ENCODE assay signal across 22 cellular contexts in genomic region chr2:230898661-230899091, GRCh38. TPM values are rescaled to one million over a fixed set of nuclear protein-coding genes. Genes with fewer than 3 reads are reported as not detected.
DNase-seq lines count a peak whose midpoint lies in the region; ATAC-seq and TF ChIP-seq lines count a peak whose summit lies in the region.
"Had no signal": no experiment of that assay in that cellular context is flagged by ENCODE, and none has a peak within 500 bp of the region (broad histone marks: within the 10 kb centered on the region; RNA-seq: fewer than 3 reads in every experiment).

No MANE protein-coding gene starts in this region.

- H3K27ac ChIP-seq in endodermal cell (ENCODE audit: low read depth, low read length): peak overlapping the region; percentile 89
- no peak overlapping the region for H3K27ac ChIP-seq in lower lobe of right lung
- H3K27ac ChIP-seq: adrenal gland; BLaER1 treated with 17β-estradiol and CSF1 and Interleukin-3, amounts not matched to agents 10 nM and 100 nM; psoas muscle had no signal

- no peak for ATAC-seq in activated naive CD8-positive, alpha-beta T cell treated with anti-CD3 and anti-CD28 coated beads, Interleukin-2, amount 50 U/mL, for 24 hours
- ATAC-seq in lower lobe of right lung: no peak
- ATAC-seq: naive thymus-derived CD8-positive, alpha-beta T cell; psoas muscle had no signal

- peak; percentile 1 for DNase-seq in activated naive CD8-positive, alpha-beta T cell treated with anti-CD3 and anti-CD28 coated beads, Interleukin-2, amount 50 U/mL, for 24 hours
- DNase-seq in activated naive CD8-positive, alpha-beta T cell treated with anti-CD3 and anti-CD28 coated beads for 36 hours: no peak
- DNase-seq in endodermal cell (peak; percentile 33), neural crest cell (ENCODE audit: low read depth, low spot score) (no peak), lower lobe of right lung (no peak), GM20000 (ENCODE audit: low spot score) (no peak), NCI-H2081 treated with DMSO at 0.1 percent for 48 hours (lab: John Stamatoyannopoulos, UW) (no peak), Caco-2 (no peak)
- DNase-seq: NCI-H1092 treated with DMSO at 0.1 percent for 48 hours; NCI-H2107; NCI-H524 treated with DMSO at 0.1 percent for 48 hours; psoas muscle; small intestine; stimulated activated CD4-positive, alpha-beta T cell treated with anti-CD3 and anti-CD28 coated beads, Interleukin-2, amount 100 ng/mL, for 48 hours; T-helper 9 cell had no signal

- POLR2A ChIA-PET in Caco-2 (lab: Charles Lee): no interaction called here

- no peaks in the 10 kb centered on the region for H3K9me3 Mint-ChIP-seq in activated naive CD8-positive, alpha-beta T cell treated with anti-CD3 and anti-CD28 coated beads, Interleukin-2, amount 50 U/mL, for 24 hours
- H3K9me3 Mint-ChIP-seq in activated naive CD8-positive, alpha-beta T cell treated with anti-CD3 and anti-CD28 coated beads for 36 hours: no peaks in the 10 kb centered on the region
- no peaks in the 10 kb centered on the region for H3K9me3 Mint-ChIP-seq in endodermal cell
- no peaks in the 10 kb centered on the region for H3K9me3 Mint-ChIP-seq in neural crest cell
- H3K9me3 Mint-ChIP-seq in Caco-2 (ENCODE audit: unreplicated experiment): no peaks in the 10 kb centered on the region
- H3K9me3 Mint-ChIP-seq: activated B cell treated with CpG ODN at 0.5 μM for 24 hours; memory B cell; naive thymus-derived CD8-positive, alpha-beta T cell had no signal

- no peak overlapping the region for H3K9ac ChIP-seq in endodermal cell (ENCODE audit: extremely low read depth, low read length, poor library complexity, severe bottlenecking)
- H3K9ac ChIP-seq: SK-N-SH had no signal

- H3K4me1 ChIP-seq in endodermal cell (ENCODE audit: control insufficient read depth, insufficient read depth, low read length): peaks cover 4% of the 10 kb centered on the region
- H3K4me1 ChIP-seq in lower lobe of right lung: no peaks in the 10 kb centered on the region
- peaks cover 15% of the 10 kb centered on the region for H3K4me1 ChIP-seq in Caco-2
- H3K4me1 ChIP-seq: adrenal gland, psoas muscle had no signal

- H3K4me3 Mint-ChIP-seq in activated naive CD8-positive, alpha-beta T cell treated with anti-CD3 and anti-CD28 coated beads, Interleukin-2, amount 50 U/mL, for 24 hours: no peak overlapping the region
- no peak overlapping the region for H3K4me3 Mint-ChIP-seq in activated naive CD8-positive, alpha-beta T cell treated with anti-CD3 and anti-CD28 coated beads for 36 hours
- no peak overlapping the region for H3K4me3 Mint-ChIP-seq in endodermal cell
- no peak overlapping the region for H3K4me3 Mint-ChIP-seq in neural crest cell
- H3K4me3 Mint-ChIP-seq in Caco-2 (ENCODE audit: unreplicated experiment): no peak overlapping the region
- H3K4me3 Mint-ChIP-seq: activated B cell treated with CpG ODN at 0.5 μM for 24 hours; memory B cell; naive thymus-derived CD8-positive, alpha-beta T cell had no signal

- H3K27ac Mint-ChIP-seq in activated naive CD8-positive, alpha-beta T cell treated with anti-CD3 and anti-CD28 coated beads, Interleukin-2, amount 50 U/mL, for 24 hours: no peak overlapping the region
- H3K27ac Mint-ChIP-seq in activated naive CD8-positive, alpha-beta T cell treated with anti-CD3 and anti-CD28 coated beads for 36 hours: no peak overlapping the region
- H3K27ac Mint-ChIP-seq in endodermal cell (no peak overlapping the region), neural crest cell (ENCODE audit: unreplicated experiment) (peak overlapping the region; percentile 93), Caco-2 (ENCODE audit: unreplicated experiment) (no peak overlapping the region)
- H3K27ac Mint-ChIP-seq: activated B cell treated with CpG ODN at 0.5 μM for 24 hours; memory B cell; naive thymus-derived CD8-positive, alpha-beta T cell had no signal

- H3K27me3 Mint-ChIP-seq in activated naive CD8-positive, alpha-beta T cell treated with anti-CD3 and anti-CD28 coated beads, Interleukin-2, amount 50 U/mL, for 24 hours: peaks cover 11% of the 10 kb centered on the region
- H3K27me3 Mint-ChIP-seq in activated naive CD8-positive, alpha-beta T cell treated with anti-CD3 and anti-CD28 coated beads for 36 hours: no peaks in the 10 kb centered on the region
- H3K27me3 Mint-ChIP-seq in endodermal cell (ENCODE audit: insufficient read depth) (peaks cover 6% of the 10 kb centered on the region), neural crest cell (ENCODE audit: low read depth) (no peaks in the 10 kb centered on the region), Caco-2 (ENCODE audit: insufficient read depth, unreplicated experiment) (no peaks in the 10 kb centered on the region)
- H3K27me3 Mint-ChIP-seq: activated B cell treated with CpG ODN at 0.5 μM for 24 hours, memory B cell had no signal

- CTCF ChIA-PET in Caco-2 (lab: Charles Lee): no interaction called here

- peaks cover 60% of the 10 kb centered on the region for H3K4me1 Mint-ChIP-seq in activated naive CD8-positive, alpha-beta T cell treated with anti-CD3 and anti-CD28 coated beads, Interleukin-2, amount 50 U/mL, for 24 hours
- peaks cover 47% of the 10 kb centered on the region for H3K4me1 Mint-ChIP-seq in activated naive CD8-positive, alpha-beta T cell treated with anti-CD3 and anti-CD28 coated beads for 36 hours
- H3K4me1 Mint-ChIP-seq in endodermal cell (peaks cover 4% of the 10 kb centered on the region), neural crest cell (peaks cover 18% of the 10 kb centered on the region), Caco-2 (ENCODE audit: low read depth, unreplicated experiment) (peaks cover 9% of the 10 kb centered on the region)

- no TSS peak for BruUV-seq in Caco-2 (replicated peaks; lab: Mats Ljungman, UMichigan)

- H3K27me3 ChIP-seq in endodermal cell (ENCODE audit: control insufficient read depth, insufficient read depth, low read length, poor library complexity, severe bottlenecking) (no peaks in the 10 kb centered on the region), lower lobe of right lung (ENCODE audit: low read depth) (no peaks in the 10 kb centered on the region), Caco-2 (replicated peaks; ENCODE audit: control insufficient read depth, insufficient read depth, low read length) (no peaks in the 10 kb centered on the region)
- H3K27me3 ChIP-seq: adrenal gland; BLaER1 treated with 17β-estradiol and CSF1 and Interleukin-3, amounts not matched to agents 10 nM and 100 nM had no signal

- H3K36me3 ChIP-seq in endodermal cell (ENCODE audit: control insufficient read depth, insufficient read depth, low read length) (no peaks in the 10 kb centered on the region), lower lobe of right lung (no peaks in the 10 kb centered on the region), Caco-2 (ENCODE audit: control insufficient read depth, insufficient read depth, low read length) (no peaks in the 10 kb centered on the region)
- H3K36me3 ChIP-seq: adrenal gland; BLaER1 treated with 17β-estradiol and CSF1 and Interleukin-3, amounts not matched to agents 10 nM and 100 nM had no signal

- H3K9me3 ChIP-seq in endodermal cell (ENCODE audit: control insufficient read depth, low read length) (no peaks in the 10 kb centered on the region), lower lobe of right lung (no peaks in the 10 kb centered on the region), Caco-2 (no peaks in the 10 kb centered on the region)
- H3K9me3 ChIP-seq: adrenal gland; BLaER1 treated with 17β-estradiol and CSF1 and Interleukin-3, amounts not matched to agents 10 nM and 100 nM; psoas muscle; SK-N-SH had no signal

- H3K4me3 ChIP-seq in endodermal cell (ENCODE audit: low read length): no peak overlapping the region
- H3K4me3 ChIP-seq in lower lobe of right lung: no peak overlapping the region
- H3K4me3 ChIP-seq in Caco-2 (ENCODE audit: low read depth, low read length): no peak overlapping the region
- H3K4me3 ChIP-seq: adrenal gland; BLaER1 treated with 17β-estradiol and CSF1 and Interleukin-3, amounts not matched to agents 10 nM and 100 nM; psoas muscle had no signal

- WGBS in endodermal cell (ENCODE audit: insufficient coverage in 1 of 2, insufficient read length in 1 of 2), 2 experiments: 84% methylated on average over 8 of the region's 8 CpGs; no CpG with 5 or more reads in 1 of the 2 experiments

- H3K36me3 Mint-ChIP-seq in activated naive CD8-positive, alpha-beta T cell treated with anti-CD3 and anti-CD28 coated beads, Interleukin-2, amount 50 U/mL, for 24 hours (ENCODE audit: low read depth): no peaks in the 10 kb centered on the region
- H3K36me3 Mint-ChIP-seq in activated naive CD8-positive, alpha-beta T cell treated with anti-CD3 and anti-CD28 coated beads for 36 hours: peaks cover 3% of the 10 kb centered on the region
- H3K36me3 Mint-ChIP-seq in endodermal cell (ENCODE audit: low read depth) (no peaks in the 10 kb centered on the region), neural crest cell (ENCODE audit: low read depth) (no peaks in the 10 kb centered on the region), Caco-2 (ENCODE audit: insufficient read depth, unreplicated experiment) (no peaks in the 10 kb centered on the region)
- H3K36me3 Mint-ChIP-seq: memory B cell; naive thymus-derived CD8-positive, alpha-beta T cell had no signal

- intact Hi-C loops in lower lobe of right lung (cut with DNase I): no loop called here
- intact Hi-C loops in Caco-2 (cut with micrococcal nuclease; ENCODE audit: unreplicated experiment): no loop called here

- TF ChIP-seq CTCF in endodermal cell (conservative IDR thresholded peaks at IDR 0.05) (no peak), neural crest cell (conservative IDR thresholded peaks at IDR 0.05) (no peak), lower lobe of right lung (IDR thresholded peaks at IDR 0.05) (no peak), GM20000 (IDR thresholded peaks at IDR 0.05; ENCODE audit: extremely low read depth, missing control alignments) (no peak), Caco-2 (IDR thresholded peaks at IDR 0.05; ENCODE audit: insufficient read depth in 1 of 2, low read depth in 1 of 2, low read length in 1 of 2, severe bottlenecking in 1 of 2, unreplicated experiment in 1 of 2) (no peak)

RNA-seq across cellular contexts. Expression of gene GPR55, which starts 26.4 kb away (rescaled TPM):
- 10 to 100 TPM; 18.8 to 20.4 TPM for total RNA-seq in activated naive CD8-positive, alpha-beta T cell treated with anti-CD3 and anti-CD28 coated beads for 36 hours
- total RNA-seq in endodermal cell (1 to 10 TPM; 2.6 to 7.5 TPM), neural crest cell (not detected in 2 replicates), lower lobe of right lung (0.74 TPM), Caco-2 (2022) (not detected in 2 replicates)
- polyA plus RNA-seq in endodermal cell (2013, experiment 1 of 2): 0.64 TPM
- 0.21 TPM for polyA plus RNA-seq in endodermal cell (2013, experiment 2 of 2)
- total RNA-seq: kidney epithelial cell had no signal
- polyA plus RNA-seq: SK-N-SH had no signal

RNA-seq across cellular contexts. Expression of gene ITM2C, which starts 33.9 kb away (rescaled TPM):
- total RNA-seq in activated naive CD8-positive, alpha-beta T cell treated with anti-CD3 and anti-CD28 coated beads for 36 hours: 10 to 100 TPM; 69.9 to 73.6 TPM
- total RNA-seq in endodermal cell: 100 to 1,000 TPM; 208 to 269 TPM
- polyA plus RNA-seq in endodermal cell (2013, experiment 1 of 2): 239 TPM
- 230 TPM for polyA plus RNA-seq in endodermal cell (2013, experiment 2 of 2)
- 106 TPM in 2 replicates for total RNA-seq in neural crest cell
- total RNA-seq in lower lobe of right lung: 27.6 TPM
- total RNA-seq in Caco-2 (2022): 135 and 136 TPM in 2 replicates

Comparison
In these comparisons a context has a peak if more than half of its experiments do, and no peak if none do; other contexts are left out.
1. DNase-seq: peak in activated naive CD8-positive, alpha-beta T cell treated with anti-CD3 and anti-CD28 coated beads, Interleukin-2, amount 50 U/mL, for 24 hours (single experiment) and endodermal cell (single experiment); none in activated naive CD8-positive, alpha-beta T cell treated with anti-CD3 and anti-CD28 coated beads for 36 hours (single experiment), neural crest cell (single experiment), lower lobe of right lung (single experiment), GM20000 (single experiment), NCI-H2081 treated with DMSO at 0.1 percent for 48 hours (single experiment) and Caco-2 (0 of 2).